24 cellular contexts compared by ENCODE assay signal in genomic region chr2:120969613-120970355, GRCh38.
"Had no signal": no experiment of that assay in that cellular context is flagged by ENCODE, and none has a peak within 500 bp of the region (broad histone marks: within the 10 kb centered on the region; RNA-seq: fewer than 3 reads in every experiment).

No MANE protein-coding gene starts in this region.

- H3K36me3 Mint-ChIP-seq: immature natural killer cell, naive B cell had no signal

- H3K9me3 ChIP-seq: esophagus muscularis mucosa, gastrocnemius medialis, heart right ventricle, left ventricle myocardium inferior, neutrophil, right atrium auricular region, sigmoid colon, suprapubic skin, thyroid gland, uterus had no signal

- H3K27ac ChIP-seq: coronary artery, epithelial cell of prostate, esophagus muscularis mucosa, gastrocnemius medialis, heart right ventricle, left ventricle myocardium inferior, neutrophil, right atrium auricular region, sigmoid colon, skin epidermis, suprapubic skin, thyroid gland, uterus had no signal

- H3K4me3 Mint-ChIP-seq: immature natural killer cell, naive B cell, nephron, type B pancreatic cell had no signal

- H3K9me3 Mint-ChIP-seq: immature natural killer cell, nephron, type B pancreatic cell had no signal

- H3K4me3 ChIP-seq: coronary artery, esophagus muscularis mucosa, gastrocnemius medialis, heart right ventricle, left ventricle myocardium inferior, lung, right atrium auricular region, sigmoid colon, skin epidermis, suprapubic skin, thyroid gland, uterus had no signal

- ATAC-seq: gastrocnemius medialis; heart right ventricle; left cardiac atrium; stimulated activated naive CD8-positive, alpha-beta T cell treated with anti-CD3 and anti-CD28 coated beads, Interleukin-15, Interleukin-2, amounts not matched to agents 100 U/mL and 50 U/mL, for 24 hours had no signal

- H3K27ac Mint-ChIP-seq: immature natural killer cell, naive B cell, nephron, type B pancreatic cell had no signal

- H3K27me3 Mint-ChIP-seq: naive B cell had no signal

- H3K36me3 ChIP-seq: gastrocnemius medialis, left ventricle myocardium inferior, neutrophil, right atrium auricular region, thyroid gland, uterus had no signal

- H3K4me1 ChIP-seq: esophagus muscularis mucosa, gastrocnemius medialis, heart right ventricle, left ventricle myocardium inferior, right atrium auricular region, sigmoid colon, suprapubic skin, thyroid gland, uterus had no signal

- H3K4me1 Mint-ChIP-seq: immature natural killer cell, naive B cell, nephron had no signal

- H3K27me3 ChIP-seq: esophagus muscularis mucosa, gastrocnemius medialis, neutrophil, right atrium auricular region, sigmoid colon, suprapubic skin, thyroid gland, uterus had no signal

- FAIRE-seq: keratinocyte had no signal

- DNase-seq: effector memory CD4-positive, alpha-beta T cell; gastrocnemius medialis; heart right ventricle; immature natural killer cell; left cardiac atrium; left ventricle myocardium inferior; mesenchymal stem cell; naive B cell; sigmoid colon; stimulated activated CD4-positive, alpha-beta T cell treated with anti-CD3 and anti-CD28 coated beads, Interleukin-2, amount 100 ng/mL, for 48 hours; stimulated activated naive CD8-positive, alpha-beta T cell treated with anti-CD3 and anti-CD28 coated beads, Interleukin-15, Interleukin-2, amounts not matched to agents 100 U/mL and 50 U/mL, for 24 hours; thyroid gland; uterus had no signal
